Comparison of ENCODE assay signal across 8 cellular contexts in genomic region chr10:91552706-91553105, GRCh38.
DNase-seq lines count a peak whose midpoint lies in the region; ATAC-seq, FAIRE-seq and TF ChIP-seq lines count a peak whose summit lies in the region.

No MANE protein-coding gene starts in this region.

- TF ChIP-seq CTCF in AG09319 (IDR thresholded peaks at IDR 0.05; ENCODE audit: low read depth, low read length) (peak; percentile 39), LNCaP clone FGC (IDR thresholded peaks at IDR 0.05; ENCODE audit: control insufficient read depth, extremely low read depth, insufficient read depth) (peak; percentile 39), colonic mucosa (IDR thresholded peaks at IDR 0.05) (peak; percentile 23), lower lobe of right lung (IDR thresholded peaks at IDR 0.05) (peak; percentile 22), omental fat pad (IDR thresholded peaks at IDR 0.05) (no peak)

- H3K4me1 ChIP-seq in colonic mucosa, result peaks cover 5% of the 10 kb centered on the region
- no peaks in the 10 kb centered on the region for H3K4me1 ChIP-seq in lower lobe of right lung

- DNase-seq in AG09319 (ENCODE audit: extremely low read depth, low read depth), result no peak
- DNase-seq in LNCaP clone FGC (ENCODE audit: low read depth), result no peak
- DNase-seq in colonic mucosa, result no peak
- DNase-seq in lower lobe of right lung, result no peak
- DNase-seq in HTR-8/SVneo (ENCODE audit: insufficient read length, low spot score), result no peak
- no peak for DNase-seq in NCI-H446 treated with DMSO at 0.1 percent for 48 hours (lab: John Stamatoyannopoulos, UW)
- no peak for DNase-seq in omental fat pad (ENCODE audit: low spot score)

- H3K27ac ChIP-seq in colonic mucosa, result no peak overlapping the region
- no peak overlapping the region for H3K27ac ChIP-seq in lower lobe of right lung

- ATAC-seq in lower lobe of right lung (peak; percentile 41 to 67), HG03457 (IDR thresholded peaks at IDR 0.05; ENCODE audit: unreplicated experiment) (no peak), omental fat pad (ENCODE audit: low FRiP score) (no peak)

- no peak for FAIRE-seq in HTR-8/SVneo (lab: Jason Lieb, UNC)

- H3K9ac ChIP-seq in colonic mucosa (ENCODE audit: low read depth in 2 of 2, low read length in 2 of 2), result no peak overlapping the region

- H3K9me3 ChIP-seq in colonic mucosa, result no peaks in the 10 kb centered on the region
- H3K9me3 ChIP-seq in lower lobe of right lung, result no peaks in the 10 kb centered on the region

- no peak overlapping the region for H3K4me3 ChIP-seq in LNCaP clone FGC (ENCODE audit: low read depth, low read length)
- no peak overlapping the region for H3K4me3 ChIP-seq in colonic mucosa
- H3K4me3 ChIP-seq in lower lobe of right lung, result peak overlapping the region; percentile 30

- H3K36me3 ChIP-seq in colonic mucosa (no peaks in the 10 kb centered on the region), lower lobe of right lung (no peaks in the 10 kb centered on the region)

- intact Hi-C loops in colonic mucosa (cut with DNase I), result loop anchor here (5.0 to 10.0 kb wide), 2 partner anchors 85 to 168 kb away; no protein-coding TSS in a partner anchor
- intact Hi-C loops in lower lobe of right lung (cut with DNase I), result no loop called here

- H3K27me3 ChIP-seq in colonic mucosa, result no peaks in the 10 kb centered on the region
- no peaks in the 10 kb centered on the region for H3K27me3 ChIP-seq in lower lobe of right lung (ENCODE audit: low read depth)

Comparison
In these comparisons a context has a peak if more than half of its experiments do, and no peak if none do; other contexts are left out.
1. CTCF ChIP-seq: peak in AG09319 (single experiment), LNCaP clone FGC (single experiment), colonic mucosa (single experiment) and lower lobe of right lung (single experiment); none in omental fat pad (0 of 3).
2. ATAC-seq: peak in lower lobe of right lung (2 of 2); none in HG03457 (single experiment) and omental fat pad (single experiment).